9 cellular contexts compared by ENCODE assay signal in the genomic region with DNA sequence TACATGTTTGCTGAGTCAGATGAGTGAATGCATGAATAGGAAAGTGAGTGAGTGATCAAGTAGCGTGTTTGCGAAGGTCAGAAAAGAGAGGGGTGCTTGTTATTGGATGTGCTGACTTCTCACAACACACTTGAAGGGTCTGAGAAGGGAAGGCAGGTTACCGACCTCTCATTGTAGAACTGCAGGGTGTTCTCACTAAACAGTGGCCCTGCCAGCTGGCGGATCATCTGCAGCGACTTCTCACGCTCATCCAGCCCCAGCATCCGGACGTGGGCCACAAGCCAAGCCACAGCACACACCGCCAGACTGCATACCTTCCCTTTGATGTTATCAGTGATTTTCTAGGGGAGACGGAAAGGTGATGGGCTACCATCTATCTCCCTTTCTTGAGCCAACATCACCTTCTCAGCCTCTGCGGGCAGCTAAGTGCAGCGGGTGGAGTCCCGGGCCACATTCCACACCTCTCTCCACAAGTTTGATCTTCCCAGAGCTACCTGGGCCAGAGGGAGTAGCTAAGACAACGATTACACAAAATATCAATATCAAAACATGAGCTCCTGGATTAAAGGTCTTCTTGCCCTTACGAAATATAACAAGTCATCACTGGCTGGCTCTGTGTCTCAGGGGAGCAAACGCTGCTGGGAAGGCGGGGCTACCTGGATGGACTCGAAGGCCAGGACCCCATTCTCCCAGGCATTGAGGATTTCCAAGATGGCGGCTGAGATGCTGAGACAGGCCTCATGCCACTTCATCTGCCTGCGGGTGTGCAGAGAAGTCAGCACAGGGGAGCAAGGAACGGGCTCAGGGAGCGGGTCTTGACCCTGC. TPM values are rescaled to one million over a fixed set of nuclear protein-coding genes. Genes with fewer than 3 reads are reported as not detected.
DNase-seq lines count a peak whose midpoint lies in the region; ATAC-seq lines count a peak whose summit lies in the region.
"Had no signal": no experiment of that assay in that cellular context is flagged by ENCODE, and none has a peak within 500 bp of the region (broad histone marks: within the 10 kb centered on the region; RNA-seq: fewer than 3 reads in every experiment).

No MANE protein-coding gene starts in this region.

- ATAC-seq in HG03342 (IDR thresholded peaks at IDR 0.05; ENCODE audit: unreplicated experiment), result no peak

- DNase-seq in DMS 273 (lab: John Stamatoyannopoulos, UW; ENCODE audit: unreplicated experiment) (peak; percentile 36), DMS 273 treated with DMSO at 0.1 percent for 48 hours (lab: John Stamatoyannopoulos, UW) (no peak), dermis microvascular lymphatic vessel endothelial cell (ENCODE audit: low read depth in 2 of 2) (peak; percentile 58 to 96), AG08396 (ENCODE audit: low spot score) (no peak), cerebellum (ENCODE audit: low spot score) (no peak)
- DNase-seq in activated CD4-positive, alpha-beta T cell treated with anti-CD3 and anti-CD28 coated beads for 1 hour, result peak; percentile 27
- DNase-seq in stimulated activated CD4-positive, alpha-beta T cell treated with anti-CD3 and anti-CD28 coated beads, Interleukin-4, amount 100 ng/mL, for 4 hours, result peak; percentile 13 to 40

RNA-seq across cellular contexts. Expression of a gene that starts 11.0 kb away (rescaled TPM):
- total RNA-seq in dermis microvascular lymphatic vessel endothelial cell, result 0.13 and 0.90 TPM in 2 replicates
- total RNA-seq in cerebellum, result 0.27 TPM
- total RNA-seq: Peyer's patch had no signal

RNA-seq across cellular contexts. Expression of a gene that starts 28.0 kb away (rescaled TPM):
- total RNA-seq in dermis microvascular lymphatic vessel endothelial cell (32.5 and 49.8 TPM in 2 replicates), cerebellum (75.9 TPM)

RNA-seq across cellular contexts. Expression of a gene that starts 36.6 kb away (rescaled TPM):
- total RNA-seq in dermis microvascular lymphatic vessel endothelial cell (11.9 and 19.7 TPM in 2 replicates), cerebellum (69.7 TPM)

RNA-seq across cellular contexts. Expression of a gene that starts 45.6 kb away (rescaled TPM):
- total RNA-seq in dermis microvascular lymphatic vessel endothelial cell (95.8 and 100 TPM in 2 replicates), cerebellum (50.5 TPM)

Comparison
In these comparisons a context has a peak if more than half of its experiments do, and no peak if none do; other contexts are left out.
1. DNase-seq: peak in DMS 273 (single experiment), activated CD4-positive, alpha-beta T cell treated with anti-CD3 and anti-CD28 coated beads for 1 hour (single experiment), dermis microvascular lymphatic vessel endothelial cell (2 of 2) and stimulated activated CD4-positive, alpha-beta T cell treated with anti-CD3 and anti-CD28 coated beads, Interleukin-4, amount 100 ng/mL, for 4 hours (2 of 2); none in DMS 273 treated with DMSO at 0.1 percent for 48 hours (single experiment), AG08396 (single experiment) and cerebellum (single experiment).